Comparison of ENCODE assay signal across 8 cellular contexts in the genomic region with DNA sequence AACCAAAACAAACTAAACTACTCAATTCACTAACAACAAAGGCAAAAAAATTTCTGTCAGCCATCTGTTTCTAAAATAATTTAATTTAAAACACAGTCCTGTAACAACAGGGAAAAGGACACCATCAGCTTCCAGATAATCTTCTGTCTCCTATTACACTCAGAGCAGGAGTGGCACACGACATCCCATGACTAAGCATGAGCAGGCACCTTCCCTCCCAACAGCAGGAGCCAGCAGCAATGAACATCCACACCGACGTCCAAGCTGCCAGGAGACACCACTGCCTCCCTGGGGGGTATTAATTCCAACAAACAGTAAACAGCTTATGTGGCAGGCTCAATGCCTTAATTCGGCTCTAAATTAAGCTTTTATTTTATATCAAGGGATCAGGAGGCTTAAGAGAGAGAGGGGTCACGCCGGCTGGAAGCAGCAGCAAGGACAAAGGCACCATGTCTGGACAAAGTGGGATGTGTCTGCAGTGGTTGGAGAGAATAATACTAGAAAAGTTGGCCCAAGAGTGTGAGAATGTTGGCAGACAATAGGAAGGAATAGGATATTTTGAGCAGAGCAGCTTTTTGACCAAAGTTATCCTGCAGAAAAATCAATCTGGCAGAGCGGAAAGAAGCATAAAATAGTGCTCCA. TPM values are rescaled to one million over a fixed set of nuclear protein-coding genes. Genes with fewer than 3 reads are reported as not detected.
DNase-seq lines count a peak whose midpoint lies in the region; ATAC-seq and TF ChIP-seq lines count a peak whose summit lies in the region.
"Had no signal": no experiment of that assay in that cellular context is flagged by ENCODE, and none has a peak within 500 bp of the region (broad histone marks: within the 10 kb centered on the region; RNA-seq: fewer than 3 reads in every experiment).

No MANE protein-coding gene starts in this region.

- H4K20me1 ChIP-seq in smooth muscle cell (ENCODE audit: low read depth), result no peaks in the 10 kb centered on the region

- H3K79me2 ChIP-seq in smooth muscle cell (ENCODE audit: low read depth), result no peaks in the 10 kb centered on the region

- H3K27ac ChIP-seq in SJCRH30 (peak overlapping the region; percentile 89), smooth muscle cell (ENCODE audit: low read depth) (peak overlapping the region; percentile 95)
- H3K27ac ChIP-seq: HL-60 had no signal

- no peak overlapping the region for H2AFZ ChIP-seq in smooth muscle cell (ENCODE audit: low read depth)

- peak overlapping the region; percentile 78 for H3K9ac ChIP-seq in smooth muscle cell (ENCODE audit: low read depth)

- H3K4me1 ChIP-seq in SJCRH30 (peaks cover 23% of the 10 kb centered on the region), smooth muscle cell (ENCODE audit: low read depth) (peaks cover 14% of the 10 kb centered on the region)

- H3K4me3 ChIP-seq in SJCRH30, result no peak overlapping the region
- no peak overlapping the region for H3K4me3 ChIP-seq in smooth muscle cell

- no peak for ATAC-seq in GM19328 (IDR thresholded peaks at IDR 0.05; ENCODE audit: unreplicated experiment)
- no peak for ATAC-seq in HG03045 (IDR thresholded peaks at IDR 0.05; ENCODE audit: unreplicated experiment)
- ATAC-seq in GM21723 (IDR thresholded peaks at IDR 0.05; ENCODE audit: unreplicated experiment), result no peak

- DNase-seq in HS-5 (ENCODE audit: low read depth) (peak; percentile 45), SJCRH30 (peak; percentile 72 to 82), foreskin melanocyte (peak; percentile 28), smooth muscle cell (lab: John Stamatoyannopoulos, UW; ENCODE audit: unreplicated experiment) (peak; percentile 3)

- H3F3A ChIP-seq in smooth muscle cell (ENCODE audit: low read depth), result peaks cover 5% of the 10 kb centered on the region

- 36% methylated on average over 7 of the region's 7 CpGs for WGBS in smooth muscle cell (ENCODE audit: low lambda C conversion rate)

- H3K27me3 ChIP-seq in SJCRH30 (no peaks in the 10 kb centered on the region), smooth muscle cell (ENCODE audit: low read depth) (no peaks in the 10 kb centered on the region)

- H3K36me3 ChIP-seq in SJCRH30 (no peaks in the 10 kb centered on the region), smooth muscle cell (ENCODE audit: low read depth) (no peaks in the 10 kb centered on the region)

- no peak for TF ChIP-seq CTCF in smooth muscle cell (IDR thresholded peaks at IDR 0.05; ENCODE audit: borderline replicate concordance, insufficient read depth, poor library complexity, severe bottlenecking)

- H3K4me2 ChIP-seq in smooth muscle cell, result peak overlapping the region; percentile 78

- H3K9me3 ChIP-seq in SJCRH30 (replicated peaks), result no peaks in the 10 kb centered on the region
- H3K9me3 ChIP-seq in smooth muscle cell (replicated peaks; ENCODE audit: low read depth), result no peaks in the 10 kb centered on the region

RNA-seq across cellular contexts. Expression of a gene that starts 45.6 kb away (rescaled TPM):
- total RNA-seq in SJCRH30 (2014; rRNA removed; shearing (Covaris generic)), result 11.8 and 12.5 TPM in 2 replicates
- 7.1 TPM in 2 replicates for total RNA-seq in smooth muscle cell
- 4.1 and 5.9 TPM in 2 replicates for polyA plus RNA-seq in smooth muscle cell

Comparison
In these comparisons a context has a peak if more than half of its experiments do, and no peak if none do; other contexts are left out.
1. DNase-seq: peak in every context shown above with its lines; median percentile 77 in SJCRH30; 45 in HS-5; 28 in foreskin melanocyte; 3 in smooth muscle cell.